ENCODE assay signal across 19 cellular contexts in genomic region chr6:141443032-141443431, GRCh38.
DNase-seq lines count a peak whose midpoint lies in the region; ATAC-seq and TF ChIP-seq lines count a peak whose summit lies in the region.
"Had no signal": no experiment of that assay in that cellular context is flagged by ENCODE, and none has a peak within 500 bp of the region (broad histone marks: within the 10 kb centered on the region; RNA-seq: fewer than 3 reads in every experiment).

No MANE protein-coding gene starts in this region.

- H3K4me1 ChIP-seq in SK-N-SH (ENCODE audit: control insufficient read depth in 1 of 2, insufficient read depth in 2 of 2, low read depth in 1 of 2, low read length in 1 of 2) = peaks cover 0 to 5% of the 10 kb centered on the region in 2 experiments; a peak in 2 of 4 replicates
- H3K4me1 ChIP-seq in mesenchymal stem cell (ENCODE audit: control insufficient read depth, insufficient read depth, low read depth, low read length) = no peaks in the 10 kb centered on the region
- H3K4me1 ChIP-seq: A549, BLaER1 had no signal

- H3K9me3 ChIP-seq in SK-N-SH (peaks cover 6% of the 10 kb centered on the region; the same call in 1 of the 2 replicates), mesenchymal stem cell (ENCODE audit: control insufficient read depth, low read length) (no peaks in the 10 kb centered on the region)
- H3K9me3 ChIP-seq: A549, BLaER1 had no signal

- H2AFZ ChIP-seq in SK-N-SH (ENCODE audit: low read depth) (peak overlapping the region; percentile 64), mesenchymal stem cell (ENCODE audit: low read depth, low read length) (peak overlapping the region; percentile 77)

- H4K91ac ChIP-seq in mesenchymal stem cell (ENCODE audit: low read length) = no peak overlapping the region

- H3K36me3 ChIP-seq in SK-N-SH (replicated peaks in 1 of 2; ENCODE audit: control insufficient read depth in 1 of 2, insufficient read depth in 2 of 2, low read length in 1 of 2) = peaks cover 0 to 6% of the 10 kb centered on the region in 2 experiments
- H3K36me3 ChIP-seq in mesenchymal stem cell (ENCODE audit: control insufficient read depth in 1 of 2, insufficient read depth in 2 of 2, low read depth in 1 of 2, low read length in 2 of 2) = no peaks in the 10 kb centered on the region
- H3K36me3 ChIP-seq: BLaER1 had no signal

- no peak overlapping the region for H3K4ac ChIP-seq in mesenchymal stem cell (ENCODE audit: low read depth in 1 of 2, low read length in 2 of 2)

- no peak for TF ChIP-seq EP300 in SK-N-SH (IDR thresholded peaks at IDR 0.05; ENCODE audit: borderline replicate concordance in 1 of 2, low read depth in 1 of 2, low read length in 1 of 2)

- H3K4me1 Mint-ChIP-seq in activated T-helper 2 cell treated with anti-CD3 and anti-CD28 coated beads, Interferon-gamma antibody, Interleukin-2, Interleukin-4, amounts not matched to agents 10 μg/mL and 5 μg/mL and 100 μg/mL, durations not matched to agents 14 hours and 24 hours and 36 hours (ENCODE audit: low read depth) = no peaks in the 10 kb centered on the region
- peaks cover 5% of the 10 kb centered on the region for H3K4me1 Mint-ChIP-seq in WTC11
- H3K4me1 Mint-ChIP-seq: CD14-positive monocyte; CD4-positive, alpha-beta memory T cell had no signal

- H3K27ac Mint-ChIP-seq in activated T-helper 2 cell treated with anti-CD3 and anti-CD28 coated beads, Interferon-gamma antibody, Interleukin-2, Interleukin-4, amounts not matched to agents 10 μg/mL and 5 μg/mL and 100 μg/mL, durations not matched to agents 14 hours and 24 hours and 36 hours = no peak overlapping the region
- no peak overlapping the region for H3K27ac Mint-ChIP-seq in WTC11
- H3K27ac Mint-ChIP-seq: CD14-positive monocyte; CD4-positive, alpha-beta memory T cell; HFFc6 had no signal

- no peaks in the 10 kb centered on the region for H3K79me1 ChIP-seq in mesenchymal stem cell (replicated peaks; ENCODE audit: low read length, poor library complexity, severe bottlenecking)

- H3K9me2 ChIP-seq in SK-N-SH = no peaks in the 10 kb centered on the region

- no peak overlapping the region for H2AK5ac ChIP-seq in mesenchymal stem cell (ENCODE audit: low read length, severe bottlenecking)

- WGBS in SK-N-SH (ENCODE audit: low lambda C conversion rate) = 10% methylated on average over 2 of the region's 2 CpGs
- 65% methylated on average over 2 of the region's 2 CpGs for WGBS in mesenchymal stem cell

- H3K4me3 Mint-ChIP-seq in activated T-helper 2 cell treated with anti-CD3 and anti-CD28 coated beads, Interferon-gamma antibody, Interleukin-2, Interleukin-4, amounts not matched to agents 10 μg/mL and 5 μg/mL and 100 μg/mL, durations not matched to agents 14 hours and 24 hours and 36 hours (ENCODE audit: low read depth) = no peak overlapping the region
- no peak overlapping the region for H3K4me3 Mint-ChIP-seq in WTC11
- H3K4me3 Mint-ChIP-seq: CD14-positive monocyte; CD4-positive, alpha-beta memory T cell; HFFc6 had no signal

- peaks cover 8% of the 10 kb centered on the region for H3F3A ChIP-seq in SK-N-SH (replicated peaks; ENCODE audit: insufficient read depth)

- H4K8ac ChIP-seq in mesenchymal stem cell (ENCODE audit: low read length) = no peak overlapping the region

- no peak overlapping the region for H3K18ac ChIP-seq in mesenchymal stem cell (ENCODE audit: low read depth in 1 of 2, low read length in 2 of 2)

- H3K4me3 ChIP-seq in SK-N-SH (ENCODE audit: low read depth in 2 of 2, low read length in 1 of 2) (no peak overlapping the region; a peak in 1 of 4 replicates), mesenchymal stem cell (ENCODE audit: insufficient read depth in 1 of 2, low read depth in 1 of 2, low read length in 2 of 2) (no peak overlapping the region)
- H3K4me3 ChIP-seq: A549, BLaER1 had no signal

- H3K27ac ChIP-seq in SK-N-SH (ENCODE audit: low read depth in 2 of 2, low read length in 1 of 2) (peak overlapping the region in 1 of 2 experiments; percentile 78; a peak in 2 of 4 replicates), mesenchymal stem cell (ENCODE audit: low read length, poor library complexity, severe bottlenecking) (no peak overlapping the region)
- H3K27ac ChIP-seq: 22Rv1, A549, BLaER1 had no signal

- H3K27me3 Mint-ChIP-seq in activated T-helper 2 cell treated with anti-CD3 and anti-CD28 coated beads, Interferon-gamma antibody, Interleukin-2, Interleukin-4, amounts not matched to agents 10 μg/mL and 5 μg/mL and 100 μg/mL, durations not matched to agents 14 hours and 24 hours and 36 hours (ENCODE audit: low read depth) = peaks cover 5% of the 10 kb centered on the region
- H3K27me3 Mint-ChIP-seq in WTC11 (ENCODE audit: low read depth) = no peaks in the 10 kb centered on the region
- H3K27me3 Mint-ChIP-seq: CD4-positive, alpha-beta memory T cell had no signal

- no peak overlapping the region for H2BK120ac ChIP-seq in mesenchymal stem cell (ENCODE audit: low read depth, low read length)

- H3K36me3 Mint-ChIP-seq in activated T-helper 2 cell treated with anti-CD3 and anti-CD28 coated beads, Interferon-gamma antibody, Interleukin-2, Interleukin-4, amounts not matched to agents 10 μg/mL and 5 μg/mL and 100 μg/mL, durations not matched to agents 14 hours and 24 hours and 36 hours (ENCODE audit: low read depth) = no peaks in the 10 kb centered on the region
- H3K36me3 Mint-ChIP-seq in WTC11 = peaks cover 21% of the 10 kb centered on the region
- H3K36me3 Mint-ChIP-seq: CD14-positive monocyte; CD4-positive, alpha-beta memory T cell had no signal

- DNase-seq in SK-N-SH = no peak
- DNase-seq in dermis blood vessel endothelial cell = peak; percentile 27
- no peak for DNase-seq in mesenchymal stem cell
- no peak for DNase-seq in activated T-helper 2 cell treated with anti-CD3 and anti-CD28 coated beads, Interferon-gamma antibody, Interleukin-2, Interleukin-4, amounts not matched to agents 10 μg/mL and 5 μg/mL and 100 μg/mL, durations not matched to agents 14 hours and 24 hours and 36 hours (ENCODE audit: low spot score)
- DNase-seq in WTC11 (ENCODE audit: low spot score) = no peak
- DNase-seq: CD4-positive, alpha-beta memory T cell; DMS153; DMS79; GDM1; GOT3; H7; HFFc6 had no signal

- H3K23ac ChIP-seq in mesenchymal stem cell (ENCODE audit: low read length in 2 of 2) = no peak overlapping the region

- no peak overlapping the region for H2BK5ac ChIP-seq in mesenchymal stem cell (ENCODE audit: low read depth, low read length, poor library complexity, severe bottlenecking)

- H2BK15ac ChIP-seq in mesenchymal stem cell (ENCODE audit: low read depth, poor library complexity, severe bottlenecking) = no peak overlapping the region

- no peak; the same call in 1 of the 3 replicates for ATAC-seq in SK-N-SH treated with all-trans-retinoic acid at 6 μM for 48 hours
- no peak for ATAC-seq in GM19467 (IDR thresholded peaks at IDR 0.05; ENCODE audit: unreplicated experiment)
- ATAC-seq in WTC11 = no peak
- ATAC-seq: A549, HCT116 had no signal

- no peak overlapping the region for H3K14ac ChIP-seq in mesenchymal stem cell (ENCODE audit: low read length in 2 of 2)

- TF ChIP-seq CTCF in SK-N-SH (IDR thresholded peaks at IDR 0.05) = no peak
- TF ChIP-seq CTCF in WTC11 (IDR thresholded peaks at IDR 0.05) = no peak

- TF ChIP-seq RAD21 in SK-N-SH (IDR thresholded peaks at IDR 0.05; ENCODE audit: low read length) = no peak

- no peaks in the 10 kb centered on the region for H3K79me2 ChIP-seq in SK-N-SH (ENCODE audit: insufficient read depth)

- POLR2A ChIA-PET in SK-N-SH (lab: Yijun Ruan, JAX) = no interaction called here
- POLR2A ChIA-PET in WTC11 (lab: Charles Lee) = no interaction called here

- H3K27me3 ChIP-seq in SK-N-SH (ENCODE audit: insufficient read depth) (no peaks in the 10 kb centered on the region), mesenchymal stem cell (ENCODE audit: control insufficient read depth in 1 of 2, insufficient read depth in 1 of 2, low read length in 2 of 2) (no peaks in the 10 kb centered on the region)
- H3K27me3 ChIP-seq: BLaER1 had no signal

- intact Hi-C loops in activated T-helper 2 cell treated with anti-CD3 and anti-CD28 coated beads, Interferon-gamma antibody, Interleukin-2, Interleukin-4, amounts not matched to agents 10 μg/mL and 5 μg/mL and 100 μg/mL, durations not matched to agents 14 hours and 24 hours and 36 hours (cut with micrococcal nuclease) = no loop called here

- H3K9ac ChIP-seq in SK-N-SH (0 out of 2 replicates have a peak overlapping the region, but pooled peaks have one; percentile 16), mesenchymal stem cell (ENCODE audit: low read length) (no peak overlapping the region)
- H3K9ac ChIP-seq: BLaER1 had no signal

- 0 out of 2 replicates have a peak overlapping the region, but pooled peaks have one; percentile 40 for H3K4me2 ChIP-seq in SK-N-SH
- no peak overlapping the region for H3K4me2 ChIP-seq in mesenchymal stem cell (ENCODE audit: low read length, poor library complexity, severe bottlenecking)
- H3K4me2 ChIP-seq: A549, BLaER1 had no signal

- no peak overlapping the region for H2BK12ac ChIP-seq in mesenchymal stem cell (ENCODE audit: low read length in 2 of 2)

- CTCF ChIA-PET in SK-N-SH (lab: Yijun Ruan, JAX) = no interaction called here
- CTCF ChIA-PET in WTC11 (lab: Charles Lee) = no interaction called here

- H3K9me3 Mint-ChIP-seq in activated T-helper 2 cell treated with anti-CD3 and anti-CD28 coated beads, Interferon-gamma antibody, Interleukin-2, Interleukin-4, amounts not matched to agents 10 μg/mL and 5 μg/mL and 100 μg/mL, durations not matched to agents 14 hours and 24 hours and 36 hours = no peaks in the 10 kb centered on the region
- H3K9me3 Mint-ChIP-seq in WTC11 = peaks cover 23% of the 10 kb centered on the region
- H3K9me3 Mint-ChIP-seq: CD4-positive, alpha-beta memory T cell; HFFc6 had no signal

- no peaks in the 10 kb centered on the region for H4K20me1 ChIP-seq in SK-N-SH (ENCODE audit: insufficient read depth)
- H4K20me1 ChIP-seq: BLaER1 had no signal

TF ChIP-seq in SK-N-SH, 30 proteins besides CTCF, POLR2A, EP300 and RAD21 (continues in another document):
- TF ChIP-seq RXRA (IDR thresholded peaks at IDR 0.05; ENCODE audit: borderline replicate concordance, low read depth) (no peak), CHD2 (IDR thresholded peaks at IDR 0.05; ENCODE audit: low read length, partially characterized antibody) (no peak)

TF ChIP-seq in SK-N-SH treated with all-trans-retinoic acid at 6 μM for 48 hours, 23 proteins besides CTCF, POLR2A, EP300 and RAD21 (continues in another document):
- TF ChIP-seq SNAI2 (CRISPR knock-in tag; IDR thresholded peaks at IDR 0.05) = no peak
- TF ChIP-seq BACH2 (CRISPR knock-in tag; IDR thresholded peaks at IDR 0.05; ENCODE audit: borderline replicate concordance) = no peak
- TF ChIP-seq ZFP30 (CRISPR knock-in tag; IDR thresholded peaks at IDR 0.05) = no peak

TF ChIP-seq in WTC11, 78 proteins besides CTCF, POLR2A, EP300 and RAD21 (continues in another document):
- no peak for TF ChIP-seq NFATC4 (CRISPR knock-in tag; IDR thresholded peaks at IDR 0.05)
